Comparison of ENCODE assay signal across 16 cellular contexts in genomic region chr14:31716208-31716607, GRCh38.
A peak's percentile ranks its signal among the peaks of the same experiment; 100 is the strongest.
DNase-seq lines count a peak whose midpoint lies in the region; ATAC-seq, FAIRE-seq and TF ChIP-seq lines count a peak whose summit lies in the region.
"Had no signal": no experiment of that assay in that cellular context is flagged by ENCODE, and none has a peak within 500 bp of the region (broad histone marks: within the 10 kb centered on the region; RNA-seq: fewer than 3 reads in every experiment).

No MANE protein-coding gene starts in this region.

- no peak for FAIRE-seq in HepG2 (lab: Jason Lieb, UNC)
- FAIRE-seq: GM12878, GM18507 had no signal

- H2AFZ ChIP-seq in HepG2 (ENCODE audit: low read length), result no peak overlapping the region
- H2AFZ ChIP-seq: GM23338 had no signal

- no peak for DNase-seq in HepG2 (ENCODE audit: low spot score)
- no peak for DNase-seq in right lobe of liver
- DNase-seq in foreskin keratinocyte, result no peak
- no peak for DNase-seq in omental fat pad (ENCODE audit: low spot score)
- no peak for DNase-seq in NCI-H146 treated with DMSO at 0.1 percent for 48 hours (lab: John Stamatoyannopoulos, UW; ENCODE audit: unreplicated experiment)
- DNase-seq: Calu3; CD4-positive, alpha-beta T cell; DMS 273 treated with DMSO at 0.1 percent for 48 hours; H7 had no signal

- TF ChIP-seq EP300 in HepG2 (IDR thresholded peaks at IDR 0.05; ENCODE audit: low read depth in 2 of 2, low read length in 2 of 2) (no peak), HepG2 (CRISPR knock-in tag; IDR thresholded peaks at IDR 0.05; ENCODE audit: borderline replicate concordance) (no peak)

- no peak overlapping the region for H3K4me3 ChIP-seq in HepG2 (replicated peaks in 1 of 3; ENCODE audit: insufficient read depth in 1 of 3, low read depth in 2 of 3, low read length in 3 of 3)
- H3K4me3 ChIP-seq in right lobe of liver, result no peak overlapping the region
- H3K4me3 ChIP-seq: GM12878, GM23338 had no signal

- H3K9me3 ChIP-seq in HepG2 (ENCODE audit: low read length), result no peaks in the 10 kb centered on the region
- H3K9me3 ChIP-seq in right lobe of liver, result no peaks in the 10 kb centered on the region

- H3K27ac Mint-ChIP-seq in activated T-helper 17 cell treated with anti-CD3 and anti-CD28 coated beads, Interleukin-2, amount 50 U/mL, for 72 hours, result no peak overlapping the region
- H3K27ac Mint-ChIP-seq: B cell; CD4-positive, alpha-beta T cell; GM23338 had no signal

- H3K36me3 Mint-ChIP-seq in activated T-helper 17 cell treated with anti-CD3 and anti-CD28 coated beads, Interleukin-2, amount 50 U/mL, for 72 hours (ENCODE audit: low read depth), result no peaks in the 10 kb centered on the region

- no peak overlapping the region for H3K9ac ChIP-seq in HepG2 (ENCODE audit: insufficient read depth, low read depth, low read length)

- H3K4me3 Mint-ChIP-seq in activated T-helper 17 cell treated with anti-CD3 and anti-CD28 coated beads, Interleukin-2, amount 50 U/mL, for 72 hours, result no peak overlapping the region
- H3K4me3 Mint-ChIP-seq: B cell; CD4-positive, alpha-beta T cell; GM23338 had no signal

- no peaks in the 10 kb centered on the region for H3K4me1 Mint-ChIP-seq in activated T-helper 17 cell treated with anti-CD3 and anti-CD28 coated beads, Interleukin-2, amount 50 U/mL, for 72 hours
- H3K4me1 Mint-ChIP-seq: B cell had no signal

- ATAC-seq in HepG2, result no peak
- no peak for ATAC-seq in right lobe of liver
- peak; percentile 72 for ATAC-seq in activated T-helper 17 cell treated with anti-CD3 and anti-CD28 coated beads, Interleukin-2, amount 50 U/mL, for 72 hours (replicated peaks)
- peak; percentile 39 for ATAC-seq in foreskin keratinocyte
- ATAC-seq in HG03097 (IDR thresholded peaks at IDR 0.05; ENCODE audit: low FRiP score, unreplicated experiment), result no peak
- no peak for ATAC-seq in omental fat pad (ENCODE audit: low FRiP score)
- ATAC-seq: GM12878, GM23338 had no signal

- no peaks in the 10 kb centered on the region for H4K20me1 ChIP-seq in HepG2 (ENCODE audit: insufficient read depth, low read length)

- CTCF ChIA-PET in HepG2 (lab: Yijun Ruan, JAX; ENCODE audit: low intra/inter-chr PET ratio, low total read pairs), result no interaction called here

- H3K36me3 ChIP-seq in HepG2 (replicated peaks in 1 of 2; ENCODE audit: control insufficient read depth in 1 of 2, insufficient read depth in 2 of 2, low read length in 2 of 2), result no peaks in the 10 kb centered on the region
- no peaks in the 10 kb centered on the region for H3K36me3 ChIP-seq in right lobe of liver

- TF ChIP-seq CTCF in HepG2 (CRISPR knock-in tag; IDR thresholded peaks at IDR 0.05) (no peak), right lobe of liver (IDR thresholded peaks at IDR 0.05) (no peak), foreskin keratinocyte (conservative IDR thresholded peaks at IDR 0.05) (no peak), omental fat pad (IDR thresholded peaks at IDR 0.05) (no peak)

- no peak overlapping the region for H3K4me2 ChIP-seq in HepG2 (ENCODE audit: low read depth, low read length)
- H3K4me2 ChIP-seq: GM23338 had no signal

- no peaks in the 10 kb centered on the region for H3K27me3 ChIP-seq in HepG2 (ENCODE audit: control insufficient read depth in 1 of 2, insufficient read depth in 2 of 2, low read length in 2 of 2)
- no peaks in the 10 kb centered on the region for H3K27me3 ChIP-seq in right lobe of liver
- H3K27me3 ChIP-seq in foreskin keratinocyte, result no peaks in the 10 kb centered on the region

- H3K79me2 ChIP-seq in HepG2 (ENCODE audit: insufficient read depth, low read length), result no peaks in the 10 kb centered on the region

- H3K9me3 Mint-ChIP-seq in activated T-helper 17 cell treated with anti-CD3 and anti-CD28 coated beads, Interleukin-2, amount 50 U/mL, for 72 hours, result no peaks in the 10 kb centered on the region
- H3K9me3 Mint-ChIP-seq: CD4-positive, alpha-beta T cell had no signal

- no peaks in the 10 kb centered on the region for H3K27me3 Mint-ChIP-seq in activated T-helper 17 cell treated with anti-CD3 and anti-CD28 coated beads, Interleukin-2, amount 50 U/mL, for 72 hours
- H3K27me3 Mint-ChIP-seq: B cell; CD4-positive, alpha-beta T cell had no signal

- POLR2A ChIA-PET in HepG2 (lab: Yijun Ruan, JAX), result no interaction called here

- H3K27ac ChIP-seq in HepG2 (ENCODE audit: extremely low read length, insufficient read depth, low read length) (no peak overlapping the region), right lobe of liver (no peak overlapping the region), foreskin keratinocyte (no peak overlapping the region)
- H3K27ac ChIP-seq: HL-60 had no signal

- intact Hi-C loops in HepG2 (cut with micrococcal nuclease; ENCODE audit: unreplicated experiment), result loop anchor here (2.0 kb wide), 1 partner anchor 49 kb away; no protein-coding TSS in a partner anchor
- intact Hi-C loops in right lobe of liver (cut with DNase I), result no loop called here

- no peak for TF ChIP-seq POLR2A in HepG2 (IDR thresholded peaks at IDR 0.05; ENCODE audit: insufficient read depth in 1 of 2, low read depth in 2 of 2, low read length in 2 of 2)
- TF ChIP-seq POLR2A in right lobe of liver (IDR thresholded peaks at IDR 0.05), result no peak

- H3K4me1 ChIP-seq in HepG2 (ENCODE audit: insufficient read depth, low read length), result peaks cover 18% of the 10 kb centered on the region
- H3K4me1 ChIP-seq in right lobe of liver, result peaks cover 0 to 13% (median 6%) of the 10 kb centered on the region in 4 donors
- H3K4me1 ChIP-seq in foreskin keratinocyte, result peaks cover 6% of the 10 kb centered on the region

- BruUV-seq in HepG2 (replicated peaks; lab: Mats Ljungman, UMichigan), result no TSS peak

- in situ Hi-C loops in HepG2 (cut with HindIII; ENCODE audit: extremely low pct_ligation_motif_present, low pct_unique_long_range_greater_than_20kb), result no loop called here

- TF ChIP-seq RAD21 in HepG2 (CRISPR knock-in tag; IDR thresholded peaks at IDR 0.05), result no peak

TF ChIP-seq in HepG2, 621 proteins besides CTCF, POLR2A, EP300 and RAD21 (continues in another document):
- no peak for TF ChIP-seq ZBTB3 (CRISPR knock-in tag; IDR thresholded peaks at IDR 0.05; ENCODE audit: borderline replicate concordance, low read depth)
- TF ChIP-seq RARA (CRISPR knock-in tag; IDR thresholded peaks at IDR 0.05), result no peak
- TF ChIP-seq FOXK2 (IDR thresholded peaks at IDR 0.05), result no peak
- no peak for TF ChIP-seq ZBED4 (CRISPR knock-in tag; IDR thresholded peaks at IDR 0.05; ENCODE audit: borderline replicate concordance)
- TF ChIP-seq ZNF556 (CRISPR knock-in tag; IDR thresholded peaks at IDR 0.05; ENCODE audit: borderline replicate concordance), result no peak
- peak; percentile 81 for TF ChIP-seq CREB1 (IDR thresholded peaks at IDR 0.05)
- TF ChIP-seq CREB1 (CRISPR knock-in tag; IDR thresholded peaks at IDR 0.05), result no peak
- no peak for TF ChIP-seq MAZ (IDR thresholded peaks at IDR 0.05; ENCODE audit: borderline replicate concordance, low read depth, low read length)
- TF ChIP-seq MAZ (CRISPR knock-in tag; IDR thresholded peaks at IDR 0.05; ENCODE audit: low read depth), result no peak
- 0 out of 2 replicates have a peak, but pooled peaks have one; percentile 70 for TF ChIP-seq BCLAF1 (IDR thresholded peaks at IDR 0.05)

Comparison
In these comparisons a context has a peak if more than half of its experiments do, and no peak if none do; other contexts are left out.
1. ATAC-seq: peak in activated T-helper 17 cell treated with anti-CD3 and anti-CD28 coated beads, Interleukin-2, amount 50 U/mL, for 72 hours (single experiment) and foreskin keratinocyte (single experiment); none in HepG2 (single experiment), right lobe of liver (0 of 4), HG03097 (single experiment) and omental fat pad (single experiment).